Comparison of ENCODE assay signal across 25 cellular contexts in the genomic region with DNA sequence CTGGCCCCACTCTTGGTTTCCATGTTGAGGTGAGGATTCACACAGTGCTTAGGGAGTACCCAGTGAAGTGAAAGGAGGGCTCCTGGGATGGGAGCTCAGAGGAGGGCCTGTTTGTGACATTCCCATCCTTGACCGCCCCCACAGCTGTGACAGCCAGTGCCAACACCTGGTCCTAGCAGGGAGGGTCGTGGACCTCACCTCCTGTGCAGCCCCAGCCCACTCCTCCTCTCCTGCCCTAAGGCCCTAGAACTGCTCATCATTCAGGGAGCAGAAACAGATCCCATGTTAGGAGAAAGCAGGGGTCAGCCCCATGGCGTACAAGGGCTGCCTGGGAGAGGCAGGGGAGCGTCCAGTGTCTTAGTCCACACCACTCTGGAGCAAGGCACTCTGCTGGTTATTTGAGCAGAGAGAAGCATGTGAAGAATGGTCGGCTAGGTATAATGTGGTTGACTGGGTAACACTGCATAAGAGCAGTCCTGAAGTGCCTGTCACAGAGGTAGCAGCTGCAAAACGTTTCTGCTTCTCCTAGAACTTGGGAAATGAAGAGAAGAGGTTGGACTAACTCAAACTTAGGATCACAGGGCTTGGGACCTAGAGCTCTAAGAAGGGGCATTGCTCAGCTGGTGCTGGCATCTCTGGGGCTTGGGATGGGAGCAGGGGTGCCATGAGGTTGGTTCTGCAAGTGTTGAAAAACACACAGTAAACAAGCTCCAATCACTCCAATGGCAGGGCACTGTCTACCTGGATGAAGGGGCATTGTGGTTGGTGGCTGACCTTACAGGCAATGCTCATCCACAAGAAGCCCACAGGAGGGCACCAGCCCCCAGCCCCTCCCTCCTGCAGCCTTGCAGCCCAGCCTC. TPM values are rescaled to one million over a fixed set of nuclear protein-coding genes. Genes with fewer than 3 reads are reported as not detected.
DNase-seq lines count a peak whose midpoint lies in the region; ATAC-seq and TF ChIP-seq lines count a peak whose summit lies in the region.
"Had no signal": no experiment of that assay in that cellular context is flagged by ENCODE, and none has a peak within 500 bp of the region (broad histone marks: within the 10 kb centered on the region; RNA-seq: fewer than 3 reads in every experiment).

No MANE protein-coding gene starts in this region.

- CTCF ChIA-PET in CD8-positive, alpha-beta memory T cell (lab: Charles Lee), result no interaction called here
- CTCF ChIA-PET in SK-N-SH (lab: Yijun Ruan, JAX), result interaction anchor here (0.8 to 1.2 kb wide), 2 partner anchors 55 to 117 kb away, joined by 3 read pairs; no protein-coding TSS in a partner anchor

- ATAC-seq in sciatic nerve (no peak), HG02623 (IDR thresholded peaks at IDR 0.05; ENCODE audit: unreplicated experiment) (no peak)
- no peak for ATAC-seq in stimulated activated naive B cell treated with anti-CD40 and anti-IgM and Interleukin-4, amounts not matched to agents 10 μg/mL and 1 μg/mL and 100 μg/mL, for 72 hours (replicated peaks)
- ATAC-seq: activated naive CD8-positive, alpha-beta T cell treated with anti-CD3 and anti-CD28 coated beads, Interleukin-2, amount 50 U/mL, for 24 hours; effector memory CD8-positive, alpha-beta T cell; pancreas; WTC11 had no signal

- no peak overlapping the region for H2BK120ac ChIP-seq in mesendoderm (ENCODE audit: low read depth, low read length)

- no peak overlapping the region for H3K18ac ChIP-seq in mesendoderm (ENCODE audit: low read length)

- H3K9me3 ChIP-seq in CD8-positive, alpha-beta memory T cell (ENCODE audit: low read length), result no peaks in the 10 kb centered on the region
- H3K9me3 ChIP-seq in SK-N-SH (no peaks in the 10 kb centered on the region), MM.1S (replicated peaks; ENCODE audit: insufficient read depth, low read length) (no peaks in the 10 kb centered on the region)
- H3K9me3 ChIP-seq: BLaER1, pancreas, stomach had no signal

- TF ChIP-seq CTCF in SK-N-SH (IDR thresholded peaks at IDR 0.05), result no peak
- TF ChIP-seq CTCF in MM.1S (IDR thresholded peaks at IDR 0.05; ENCODE audit: low read length), result no peak

- H3K79me2 ChIP-seq in SK-N-SH (ENCODE audit: insufficient read depth) (no peaks in the 10 kb centered on the region), mesendoderm (ENCODE audit: control insufficient read depth, insufficient read depth, low read length) (no peaks in the 10 kb centered on the region), MM.1S (ENCODE audit: low read length) (no peaks in the 10 kb centered on the region)

- H3K36me3 ChIP-seq in CD8-positive, alpha-beta memory T cell (ENCODE audit: insufficient read depth, low read length), result no peaks in the 10 kb centered on the region
- H3K36me3 ChIP-seq in SK-N-SH (replicated peaks in 1 of 2; ENCODE audit: control insufficient read depth in 1 of 2, insufficient read depth in 2 of 2, low read length in 1 of 2), result no peaks in the 10 kb centered on the region
- no peaks in the 10 kb centered on the region for H3K36me3 ChIP-seq in mesendoderm (ENCODE audit: control insufficient read depth, insufficient read depth, low read length)
- H3K36me3 ChIP-seq in MM.1S (replicated peaks; ENCODE audit: insufficient read depth, low read length), result no peaks in the 10 kb centered on the region
- H3K36me3 ChIP-seq: BLaER1, pancreas had no signal

- no peaks in the 10 kb centered on the region for H3K9me3 Mint-ChIP-seq in CD8-positive, alpha-beta memory T cell
- H3K9me3 Mint-ChIP-seq in stimulated activated naive B cell treated with anti-CD40 and anti-IgM and Interleukin-4, amounts not matched to agents 10 μg/mL and 1 μg/mL and 100 μg/mL, for 72 hours, result no peaks in the 10 kb centered on the region
- H3K9me3 Mint-ChIP-seq: activated CD4-positive, alpha-beta T cell treated with anti-CD3 and anti-CD28 coated beads, Interleukin-2, amount 10 ng/mL, durations not matched to agents 24 days and 14 days; activated naive CD8-positive, alpha-beta T cell treated with anti-CD3 and anti-CD28 coated beads, Interleukin-2, amount 50 U/mL, for 24 hours; activated T-cell treated with anti-CD3 and anti-CD28 coated beads, Interleukin-2, amount 50 U/mL, for 24 hours; effector memory CD8-positive, alpha-beta T cell; mesothelial cell of epicardium; naive B cell; WTC11 had no signal

- no peak for DNase-seq in CD8-positive, alpha-beta memory T cell
- peak; percentile 31 for DNase-seq in SK-N-SH
- DNase-seq in mesendoderm, result peak; percentile 19
- peak; percentile 37 for DNase-seq in sciatic nerve (ENCODE audit: low spot score)
- no peak for DNase-seq in stimulated activated naive B cell treated with anti-CD40 and anti-IgM and Interleukin-4, amounts not matched to agents 10 μg/mL and 1 μg/mL and 100 μg/mL, for 72 hours
- no peak for DNase-seq in MM.1S
- DNase-seq: activated CD4-positive, alpha-beta T cell treated with anti-CD3 and anti-CD28 coated beads, Interleukin-2, amount 10 ng/mL, durations not matched to agents 24 days and 14 days; activated gamma-delta T cell; activated naive CD8-positive, alpha-beta T cell treated with anti-CD3 and anti-CD28 coated beads, Interleukin-2, amount 50 U/mL, for 24 hours; activated T-cell treated with anti-CD3 and anti-CD28 coated beads, Interleukin-2, amount 50 U/mL, for 24 hours; central memory CD4-positive, alpha-beta T cell; effector memory CD8-positive, alpha-beta T cell; GDM1; MV-4-11; naive B cell; NCI-H146; NCI-H2107; NCI-H510A treated with DMSO at 0.1 percent for 48 hours; stimulated activated CD4-positive, alpha-beta T cell treated with anti-CD3 and anti-CD28 coated beads, Interleukin-2, amount 100 ng/mL, for 48 hours; stomach had no signal

- no peak overlapping the region for H3K56ac ChIP-seq in mesendoderm (ENCODE audit: low read length)

- no peak overlapping the region for H3K4ac ChIP-seq in mesendoderm (ENCODE audit: low read depth, low read length)

- POLR2A ChIA-PET in CD8-positive, alpha-beta memory T cell (lab: Charles Lee), result interaction anchor here (0.6 kb wide), 1 partner anchor 16 kb away, joined by 3 read pairs; no protein-coding TSS in a partner anchor
- POLR2A ChIA-PET in SK-N-SH (lab: Yijun Ruan, JAX), result interaction anchor here (1.6 kb wide), 1 partner anchor 8 kb away, joined by 3 read pairs; no protein-coding TSS in a partner anchor

- no peak overlapping the region for H2BK5ac ChIP-seq in mesendoderm (ENCODE audit: low read length)

- H2AFZ ChIP-seq in SK-N-SH (ENCODE audit: low read depth), result no peak overlapping the region
- no peak overlapping the region for H2AFZ ChIP-seq in MM.1S (ENCODE audit: low read length)

- H3K27ac Mint-ChIP-seq in CD8-positive, alpha-beta memory T cell, result peak overlapping the region in 4 of 8 donors; percentile 4 to 78 (median 38)
- no peak overlapping the region for H3K27ac Mint-ChIP-seq in stimulated activated naive B cell treated with anti-CD40 and anti-IgM and Interleukin-4, amounts not matched to agents 10 μg/mL and 1 μg/mL and 100 μg/mL, for 72 hours
- H3K27ac Mint-ChIP-seq: activated CD4-positive, alpha-beta T cell treated with anti-CD3 and anti-CD28 coated beads, Interleukin-2, amount 10 ng/mL, durations not matched to agents 24 days and 14 days; activated naive CD8-positive, alpha-beta T cell treated with anti-CD3 and anti-CD28 coated beads, Interleukin-2, amount 50 U/mL, for 24 hours; activated T-cell treated with anti-CD3 and anti-CD28 coated beads, Interleukin-2, amount 50 U/mL, for 24 hours; effector memory CD8-positive, alpha-beta T cell; mesothelial cell of epicardium; naive B cell; WTC11 had no signal

- H3K4me1 ChIP-seq in CD8-positive, alpha-beta memory T cell (ENCODE audit: insufficient read depth, low read length), result peaks cover 43% of the 10 kb centered on the region
- H3K4me1 ChIP-seq in SK-N-SH (ENCODE audit: control insufficient read depth in 1 of 2, insufficient read depth in 2 of 2, low read depth in 1 of 2, low read length in 1 of 2), result peaks cover 0 to 38% of the 10 kb centered on the region in 2 experiments; a peak in 1 of 4 replicates
- H3K4me1 ChIP-seq in mesendoderm (ENCODE audit: control insufficient read depth, low read depth, low read length), result peaks cover 2% of the 10 kb centered on the region
- H3K4me1 ChIP-seq in MM.1S (ENCODE audit: low read length), result no peaks in the 10 kb centered on the region

- H3K4me3 Mint-ChIP-seq in CD8-positive, alpha-beta memory T cell, result peak overlapping the region in 5 of 7 donors; percentile 29 to 71 (median 52)
- no peak overlapping the region for H3K4me3 Mint-ChIP-seq in stimulated activated naive B cell treated with anti-CD40 and anti-IgM and Interleukin-4, amounts not matched to agents 10 μg/mL and 1 μg/mL and 100 μg/mL, for 72 hours
- H3K4me3 Mint-ChIP-seq: activated CD4-positive, alpha-beta T cell treated with anti-CD3 and anti-CD28 coated beads, Interleukin-2, amount 10 ng/mL, durations not matched to agents 24 days and 14 days; activated naive CD8-positive, alpha-beta T cell treated with anti-CD3 and anti-CD28 coated beads, Interleukin-2, amount 50 U/mL, for 24 hours; activated T-cell treated with anti-CD3 and anti-CD28 coated beads, Interleukin-2, amount 50 U/mL, for 24 hours; effector memory CD8-positive, alpha-beta T cell; naive B cell; WTC11 had no signal

- peaks cover 4 to 12% of the 10 kb centered on the region in 2 donors for H3K27me3 Mint-ChIP-seq in CD8-positive, alpha-beta memory T cell
- peaks cover 52 to 85% of the 10 kb centered on the region in 2 donors for H3K27me3 Mint-ChIP-seq in stimulated activated naive B cell treated with anti-CD40 and anti-IgM and Interleukin-4, amounts not matched to agents 10 μg/mL and 1 μg/mL and 100 μg/mL, for 72 hours

- H3K23ac ChIP-seq in mesendoderm (ENCODE audit: low read length), result no peak overlapping the region

- TF ChIP-seq RAD21 in SK-N-SH (IDR thresholded peaks at IDR 0.05; ENCODE audit: low read length), result no peak

- 64% methylated on average over 5 of the region's 6 CpGs for WGBS in SK-N-SH (ENCODE audit: low lambda C conversion rate)
- no CpG with 5 or more reads among the region's 6 CpGs for WGBS in mesendoderm (ENCODE audit: extremely low coverage, insufficient coverage, low lambda C conversion rate)

- no peaks in the 10 kb centered on the region for H3F3A ChIP-seq in SK-N-SH (replicated peaks; ENCODE audit: insufficient read depth)
- no peaks in the 10 kb centered on the region for H3F3A ChIP-seq in MM.1S (ENCODE audit: insufficient read depth, low read length)

- H4K20me1 ChIP-seq in SK-N-SH (ENCODE audit: insufficient read depth), result no peaks in the 10 kb centered on the region
- no peaks in the 10 kb centered on the region for H4K20me1 ChIP-seq in MM.1S (ENCODE audit: insufficient read depth, low read length)
- H4K20me1 ChIP-seq: BLaER1 had no signal

- H2BK15ac ChIP-seq in mesendoderm (replicated peaks; ENCODE audit: low read depth), result no peak overlapping the region

- no peaks in the 10 kb centered on the region for H3K36me3 Mint-ChIP-seq in CD8-positive, alpha-beta memory T cell
- H3K36me3 Mint-ChIP-seq in stimulated activated naive B cell treated with anti-CD40 and anti-IgM and Interleukin-4, amounts not matched to agents 10 μg/mL and 1 μg/mL and 100 μg/mL, for 72 hours, result peaks cover 9 to 13% of the 10 kb centered on the region in 2 donors
- H3K36me3 Mint-ChIP-seq: mesothelial cell of epicardium, naive B cell, WTC11 had no signal

- no peak overlapping the region for H4K8ac ChIP-seq in mesendoderm (ENCODE audit: low read depth, low read length)

- H3K9me2 ChIP-seq in SK-N-SH (no peaks in the 10 kb centered on the region), MM.1S (replicated peaks; ENCODE audit: insufficient read depth, low read length) (no peaks in the 10 kb centered on the region)

- H3K4me2 ChIP-seq in SK-N-SH (no peak overlapping the region), mesendoderm (ENCODE audit: low read length) (no peak overlapping the region), MM.1S (ENCODE audit: low read depth, low read length) (no peak overlapping the region)
- H3K4me2 ChIP-seq: BLaER1 had no signal

- no peaks in the 10 kb centered on the region for H3K79me1 ChIP-seq in mesendoderm (ENCODE audit: low read length)

- H3K4me1 Mint-ChIP-seq in CD8-positive, alpha-beta memory T cell, result peaks cover 34 to 53% (median 40%) of the 10 kb centered on the region in 3 donors
- H3K4me1 Mint-ChIP-seq in stimulated activated naive B cell treated with anti-CD40 and anti-IgM and Interleukin-4, amounts not matched to agents 10 μg/mL and 1 μg/mL and 100 μg/mL, for 72 hours, result peaks cover 11 to 25% of the 10 kb centered on the region in 2 donors

- intact Hi-C loops in sciatic nerve (cut with DNase I), result no loop called here

- no peak overlapping the region for H4K5ac ChIP-seq in mesendoderm (ENCODE audit: low read length)

- no peak for TF ChIP-seq EP300 in SK-N-SH (IDR thresholded peaks at IDR 0.05; ENCODE audit: borderline replicate concordance in 1 of 2, low read depth in 1 of 2, low read length in 1 of 2)

- H2AK5ac ChIP-seq in mesendoderm (ENCODE audit: low read length), result no peak overlapping the region

- H3K27me3 ChIP-seq in CD8-positive, alpha-beta memory T cell (ENCODE audit: insufficient read depth, low read length, poor library complexity, severe bottlenecking), result peaks cover 4% of the 10 kb centered on the region
- H3K27me3 ChIP-seq in SK-N-SH (ENCODE audit: insufficient read depth), result no peaks in the 10 kb centered on the region
- peaks cover 5% of the 10 kb centered on the region for H3K27me3 ChIP-seq in mesendoderm (ENCODE audit: insufficient read depth, low read length, poor library complexity)
- H3K27me3 ChIP-seq in MM.1S (replicated peaks; ENCODE audit: insufficient read depth, low read length), result no peaks in the 10 kb centered on the region
- H3K27me3 ChIP-seq: pancreas had no signal

- H3K4me3 ChIP-seq in CD8-positive, alpha-beta memory T cell (ENCODE audit: low read length), result no peak overlapping the region
- H3K4me3 ChIP-seq in SK-N-SH (ENCODE audit: low read depth in 2 of 2, low read length in 1 of 2) (no peak overlapping the region), mesendoderm (ENCODE audit: low read length) (no peak overlapping the region), MM.1S (ENCODE audit: low read length) (no peak overlapping the region)
- H3K4me3 ChIP-seq: BLaER1, pancreas, stomach had no signal

- H3K9ac ChIP-seq in SK-N-SH (no peak overlapping the region), mesendoderm (ENCODE audit: low read length) (no peak overlapping the region), MM.1S (ENCODE audit: low read length) (no peak overlapping the region)
- H3K9ac ChIP-seq: BLaER1 had no signal

- no peak overlapping the region for H3K27ac ChIP-seq in CD8-positive, alpha-beta memory T cell (ENCODE audit: low read depth, low read length)
- H3K27ac ChIP-seq in SK-N-SH (ENCODE audit: low read depth in 2 of 2, low read length in 1 of 2), result no peak overlapping the region
- no peak overlapping the region for H3K27ac ChIP-seq in mesendoderm (ENCODE audit: low read depth, low read length)
- no peak overlapping the region for H3K27ac ChIP-seq in MM.1S (ENCODE audit: low read length)
- H3K27ac ChIP-seq: BLaER1, pancreas had no signal

RNA-seq across cellular contexts. Expression of gene FAM168B, which starts 55.6 kb away (rescaled TPM):
- total RNA-seq in CD8-positive, alpha-beta memory T cell, result 10 to 100 TPM; 93.1 to 97.6 TPM
- polyA plus RNA-seq in CD8-positive, alpha-beta memory T cell, result 40.4 TPM
- 72.7 and 84.9 TPM in 2 replicates for polyA plus RNA-seq in SK-N-SH (2012; rRNA removed)
- polyA plus RNA-seq in SK-N-SH (2012; cell fraction: cytosol; rRNA removed), result 57.6 and 77.8 TPM in 2 replicates
- polyA plus RNA-seq in SK-N-SH (2012; cell fraction: nucleus; rRNA removed), result 57.2 and 78.1 TPM in 2 replicates
- polyA plus RNA-seq in mesendoderm (2013, experiment 1 of 2), result 74.4 TPM
- polyA plus RNA-seq in mesendoderm (2013, experiment 2 of 2), result 74.1 TPM
- total RNA-seq in sciatic nerve, result 88.0 TPM

Comparison
In these comparisons a context has a peak if more than half of its experiments do, and no peak if none do; other contexts are left out.
1. DNase-seq: peak in SK-N-SH (single experiment), mesendoderm (single experiment) and sciatic nerve (single experiment); none in CD8-positive, alpha-beta memory T cell (0 of 5), stimulated activated naive B cell treated with anti-CD40 and anti-IgM and Interleukin-4, amounts not matched to agents 10 μg/mL and 1 μg/mL and 100 μg/mL, for 72 hours (single experiment) and MM.1S (single experiment).
2. H3K4me3 Mint-ChIP-seq: peak in CD8-positive, alpha-beta memory T cell (5 of 7); none in stimulated activated naive B cell treated with anti-CD40 and anti-IgM and Interleukin-4, amounts not matched to agents 10 μg/mL and 1 μg/mL and 100 μg/mL, for 72 hours (0 of 2).